14 cellular contexts compared by ENCODE assay signal in the genomic region with DNA sequence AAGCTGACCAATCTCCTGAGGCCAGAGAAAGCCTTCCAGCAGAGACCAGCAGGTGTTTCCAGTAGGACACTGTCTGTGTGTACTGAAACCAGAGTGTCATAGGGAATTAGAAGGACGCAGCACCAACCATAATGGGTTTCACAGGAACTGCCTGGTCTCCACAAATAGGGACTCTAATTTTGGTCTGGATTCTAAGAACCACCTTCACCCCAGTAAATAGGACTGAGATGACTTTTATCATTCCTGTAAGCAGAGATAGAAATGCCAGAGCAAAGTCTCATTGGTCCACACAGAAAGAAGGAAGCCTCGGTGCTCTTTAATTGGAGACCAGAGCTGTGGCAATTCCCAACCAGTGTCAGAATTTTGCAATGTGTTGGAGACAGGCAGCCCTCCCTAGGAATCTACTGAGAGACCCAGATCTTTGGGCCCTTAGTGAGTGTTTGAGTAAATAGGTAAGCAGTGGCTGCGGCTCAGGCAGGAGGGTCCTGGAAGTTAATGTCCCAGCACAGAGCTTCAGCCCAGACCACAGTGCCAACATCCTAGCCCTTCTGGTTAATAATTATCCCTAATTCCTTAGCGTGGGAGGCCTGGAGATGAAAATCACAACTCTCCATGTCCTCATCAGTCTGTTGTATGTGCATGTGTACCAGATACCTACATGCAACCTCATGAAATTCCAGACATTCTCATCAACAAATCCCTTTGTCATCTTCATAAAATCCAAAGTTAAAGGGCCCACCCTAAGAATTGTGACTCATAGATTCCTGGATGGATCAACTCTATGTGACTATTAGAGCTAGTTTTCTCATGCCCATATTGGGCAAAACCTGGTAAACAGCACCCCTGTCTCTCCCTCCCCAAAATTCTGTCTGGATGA.
A peak's percentile ranks its signal among the peaks of the same experiment; 100 is the strongest.
DNase-seq lines count a peak whose midpoint lies in the region; TF ChIP-seq lines count a peak whose summit lies in the region.
"Had no signal": no experiment of that assay in that cellular context is flagged by ENCODE, and none has a peak within 500 bp of the region (broad histone marks: within the 10 kb centered on the region; RNA-seq: fewer than 3 reads in every experiment).

No MANE protein-coding gene starts in this region.

- POLR2A ChIA-PET in HEK293T (lab: Yijun Ruan, JAX), result no interaction called here

- in situ Hi-C loops in brain microvascular endothelial cell (cut with HindIII; ENCODE audit: low pct_ligation_motif_present, low sequenced_read_pairs), result no loop called here

- H3K36me3 ChIP-seq in brain microvascular endothelial cell (replicated peaks), result no peaks in the 10 kb centered on the region

- DNase-seq in AG08396 (ENCODE audit: low spot score) (peak; percentile 51), HT-29 (ENCODE audit: low spot score) (peak; percentile 5), brain microvascular endothelial cell (peak; percentile 4), kidney tubule cell (ENCODE audit: low spot score) (peak; percentile 100), NCI-H187 (lab: John Stamatoyannopoulos, UW) (no peak), NCI-H2227 (lab: John Stamatoyannopoulos, UW; ENCODE audit: unreplicated experiment) (no peak), HEK293T (ENCODE audit: extremely low spot score) (no peak)
- no peak for DNase-seq in activated CD4-positive, alpha-beta T cell treated with anti-CD3 and anti-CD28 coated beads, Interleukin-2, amount 50 U/mL, for 4 hours
- DNase-seq: activated CD4-positive, alpha-beta T cell treated with anti-CD3 and anti-CD28 coated beads, Interleukin-2, amount 10 ng/mL, durations not matched to agents 7 days and 5 days; hypothalamus; MV-4-11; NCI-H526 treated with DMSO at 0.1 percent for 48 hours; testis had no signal

- H3K27me3 ChIP-seq in brain microvascular endothelial cell (replicated peaks), result no peaks in the 10 kb centered on the region
- H3K27me3 ChIP-seq: testis had no signal

- no peak for TF ChIP-seq CTCF in brain microvascular endothelial cell (IDR thresholded peaks at IDR 0.05; ENCODE audit: low read depth, low read length, missing control alignments)

- H3K4me3 ChIP-seq in brain microvascular endothelial cell (ENCODE audit: low read depth, low read length), result no peak overlapping the region
- H3K4me3 ChIP-seq: testis had no signal

- CTCF ChIA-PET in HEK293T (lab: Yijun Ruan, JAX), result no interaction called here

- no peak overlapping the region for H3K27ac ChIP-seq in brain microvascular endothelial cell
- H3K27ac ChIP-seq: C4-2B, testis had no signal

TF ChIP-seq in HEK293T, 16 proteins besides CTCF, POLR2A, EP300 and RAD21:
- TF ChIP-seq HDGF (IDR thresholded peaks at IDR 0.05; ENCODE audit: borderline replicate concordance), result no peak
- TF ChIP-seq SUZ12 (IDR thresholded peaks at IDR 0.05), result no peak
TF ChIP-seq in HEK293T: peak in this region for 0.

Comparison
In these comparisons a context has a peak if more than half of its experiments do, and no peak if none do; other contexts are left out.
1. DNase-seq: peak in AG08396 (single experiment), HT-29 (single experiment), brain microvascular endothelial cell (single experiment) and kidney tubule cell (single experiment); none in NCI-H187 (0 of 2), NCI-H2227 (single experiment), activated CD4-positive, alpha-beta T cell treated with anti-CD3 and anti-CD28 coated beads, Interleukin-2, amount 50 U/mL, for 4 hours (0 of 2) and HEK293T (single experiment).